ENCODE assay signal across 8 cellular contexts in genomic region chr20:51412333-51412761, GRCh38.
DNase-seq lines count a peak whose midpoint lies in the region; ATAC-seq and TF ChIP-seq lines count a peak whose summit lies in the region.
"Had no signal": no experiment of that assay in that cellular context is flagged by ENCODE, and none has a peak within 500 bp of the region (broad histone marks: within the 10 kb centered on the region; RNA-seq: fewer than 3 reads in every experiment).

No MANE protein-coding gene starts in this region.

- no peaks in the 10 kb centered on the region for H4K20me1 ChIP-seq in KMS-11 (ENCODE audit: insufficient read depth)

- H3K27ac ChIP-seq in KMS-11 (peak overlapping the region; percentile 41), stomach smooth muscle (ENCODE audit: low read length) (peak overlapping the region; percentile 60)

- no peaks in the 10 kb centered on the region for H3K27me3 ChIP-seq in KMS-11 (ENCODE audit: insufficient read depth, low read depth)
- no peaks in the 10 kb centered on the region for H3K27me3 ChIP-seq in stomach smooth muscle (ENCODE audit: control insufficient read depth in 1 of 2, insufficient read depth in 2 of 2, low read length in 2 of 2)

- ATAC-seq in HG02798 (IDR thresholded peaks at IDR 0.05; ENCODE audit: poor library complexity, unreplicated experiment) (no peak), GM18907 (IDR thresholded peaks at IDR 0.05; ENCODE audit: unreplicated experiment) (no peak), GM18909 (IDR thresholded peaks at IDR 0.05; ENCODE audit: poor library complexity, unreplicated experiment) (no peak)

- H3K4me1 ChIP-seq in KMS-11 (ENCODE audit: low read depth, poor library complexity, severe bottlenecking) (peaks cover 87% of the 10 kb centered on the region), stomach smooth muscle (ENCODE audit: control insufficient read depth, insufficient read depth, low read length) (peaks cover 14% of the 10 kb centered on the region)

- no peak for TF ChIP-seq CTCF in KMS-11 (conservative IDR thresholded peaks at IDR 0.05; ENCODE audit: low read depth, low read length)

- no peaks in the 10 kb centered on the region for H3K9me3 ChIP-seq in stomach smooth muscle (ENCODE audit: control insufficient read depth in 2 of 2, low read length in 2 of 2)

- H3K4me2 ChIP-seq in KMS-11 = peak overlapping the region; percentile 79

- peaks cover 8% of the 10 kb centered on the region; the same call in 1 of the 2 replicates for H3K79me2 ChIP-seq in KMS-11 (ENCODE audit: insufficient read depth, low read depth)

- H3K9ac ChIP-seq in KMS-11 (peak overlapping the region; percentile 15; the same call in 1 of the 2 replicates), stomach smooth muscle (ENCODE audit: low read length in 2 of 2) (peak overlapping the region in 1 of 2 donors; percentile 26)

- H3K4me3 ChIP-seq in KMS-11 (IDR thresholded peaks at IDR 0.05; ENCODE audit: insufficient read depth, low read depth, low read length) = no peak overlapping the region
- H3K4me3 ChIP-seq in stomach smooth muscle (ENCODE audit: low read length in 2 of 2) = peak overlapping the region in 1 of 2 donors; percentile 49

- H3K36me3 ChIP-seq in KMS-11 (ENCODE audit: insufficient read depth) (no peaks in the 10 kb centered on the region), stomach smooth muscle (ENCODE audit: control insufficient read depth in 2 of 2, insufficient read depth in 2 of 2, low read length in 2 of 2) (peaks cover 0 to 6% of the 10 kb centered on the region in 2 donors)

- no peak overlapping the region; the same call in 1 of the 2 replicates for H2AFZ ChIP-seq in KMS-11 (ENCODE audit: low read depth)

- DNase-seq in astrocyte of the hippocampus (ENCODE audit: low read depth, low spot score) = peak; percentile 67
- peak; percentile 27 for DNase-seq in left kidney (ENCODE audit: low read depth, low spot score)
- DNase-seq: OCI-M1 had no signal
